ENCODE assay signal across 23 cellular contexts in the genomic region with DNA sequence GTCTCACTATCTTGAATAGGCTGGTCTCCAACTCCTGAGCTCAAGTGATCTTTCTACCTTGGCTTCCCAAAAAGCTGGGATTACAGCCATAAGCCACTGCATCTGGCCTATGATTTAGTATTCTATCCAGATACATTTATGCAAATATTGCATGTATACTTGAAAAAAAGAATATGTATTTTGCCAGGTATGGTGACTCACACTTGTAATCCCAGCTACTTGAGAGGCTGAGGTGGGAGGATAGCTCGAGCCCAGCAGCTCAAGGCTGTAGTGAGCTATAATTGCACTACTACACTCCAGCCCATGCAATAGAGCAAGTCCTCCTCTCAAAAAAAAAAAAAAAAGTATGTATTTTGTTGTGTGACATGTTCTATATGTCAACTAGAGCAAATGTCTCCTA.
"Had no signal": no experiment of that assay in that cellular context is flagged by ENCODE, and none has a peak within 500 bp of the region (broad histone marks: within the 10 kb centered on the region; RNA-seq: fewer than 3 reads in every experiment).

No MANE protein-coding gene starts in this region.

- H3K4me1 ChIP-seq: colonic mucosa, esophagus muscularis mucosa, gastrocnemius medialis, heart right ventricle, left lung, lower lobe of right lung had no signal

- H3K27me3 ChIP-seq: colonic mucosa, esophagus muscularis mucosa, gastrocnemius medialis, heart right ventricle, left lung had no signal

- H3K36me3 ChIP-seq: colonic mucosa, esophagus muscularis mucosa, gastrocnemius medialis, heart right ventricle, left lung, lower lobe of right lung had no signal

- H3K27ac ChIP-seq: colonic mucosa, esophagus muscularis mucosa, gastrocnemius medialis, heart right ventricle, left lung, lower lobe of right lung had no signal

- H3K4me3 ChIP-seq: colonic mucosa, esophagus muscularis mucosa, gastrocnemius medialis, heart right ventricle, left lung, lower lobe of right lung, mucosa of descending colon had no signal

- FAIRE-seq: endometrium, islet of Langerhans, keratinocyte had no signal

- H3K9me3 ChIP-seq: colonic mucosa, gastrocnemius medialis, mucosa of descending colon had no signal

- ATAC-seq: effector memory CD8-positive, alpha-beta T cell; gastrocnemius medialis; heart right ventricle; left cardiac atrium; left lung; left ventricle myocardium superior; lower lobe of right lung; mucosa of descending colon; naive thymus-derived CD8-positive, alpha-beta T cell had no signal

- DNase-seq: colonic mucosa; cortex of kidney; effector CD8-positive, alpha-beta T cell; effector memory CD8-positive, alpha-beta T cell; endodermal cell; foreskin melanocyte; gastrocnemius medialis; glutamatergic neuron; head of caudate nucleus; heart right ventricle; hippocampal formation; left cardiac atrium; left lung; left ventricle myocardium superior; lower lobe of right lung; mesenchymal stem cell; mucosa of descending colon; naive B cell; naive thymus-derived CD8-positive, alpha-beta T cell had no signal
